ENCODE assay signal across 29 cellular contexts in the genomic region with DNA sequence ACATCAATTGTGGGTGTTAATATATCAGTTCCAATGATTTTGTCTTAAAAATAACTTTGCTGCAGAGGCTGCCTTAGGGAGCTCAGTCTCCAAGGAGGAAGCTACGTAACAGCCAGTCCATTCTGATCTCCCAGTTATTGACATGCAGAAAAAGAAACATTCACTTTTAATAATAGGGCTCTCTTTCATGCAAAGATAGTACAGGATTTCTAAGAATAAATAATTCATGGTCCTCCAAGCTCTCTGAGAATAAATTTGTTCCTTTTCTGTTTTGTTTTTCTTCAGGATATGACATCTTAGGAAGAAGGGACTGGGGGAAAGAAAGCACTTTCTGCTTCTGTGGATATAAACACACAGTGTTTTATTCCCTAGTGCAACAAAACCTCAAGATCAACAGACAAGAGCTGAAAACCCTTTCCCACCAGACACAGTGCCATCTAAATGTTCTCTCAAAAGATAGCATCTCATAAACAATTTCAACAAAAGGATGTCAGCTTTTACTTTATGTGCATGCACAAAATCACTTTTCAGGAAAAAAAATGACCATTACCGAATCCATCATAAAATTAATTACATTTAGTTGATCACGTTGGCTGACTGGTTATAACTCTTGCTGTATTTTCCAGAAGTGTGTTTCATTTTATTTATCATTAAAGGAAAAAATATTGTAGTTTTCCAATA.
"Had no signal": no experiment of that assay in that cellular context is flagged by ENCODE, and none has a peak within 500 bp of the region (broad histone marks: within the 10 kb centered on the region; RNA-seq: fewer than 3 reads in every experiment).

No MANE protein-coding gene starts in this region.

- H3K27ac ChIP-seq: coronary artery, esophagus squamous epithelium, heart right ventricle, lower lobe of right lung, prostate gland, right atrium auricular region, sigmoid colon, stomach, thyroid gland had no signal

- H3K36me3 Mint-ChIP-seq: immature natural killer cell; mesothelial cell of epicardium; naive B cell; natural killer cell treated with Interleukin-12 subunit alpha and Interleukin-12 subunit beta and Interleukin-15 and Interleukin-18, amount 100 ng/mL, for 72 hours; stimulated activated effector memory CD8-positive, alpha-beta T cell treated with anti-CD3 and anti-CD28 coated beads, Interleukin-12 subunit alpha, Interleukin-12 subunit beta, amount 100 ng/mL, for 72 hours had no signal

- H3K4me1 ChIP-seq: esophagus squamous epithelium, lower lobe of right lung, prostate gland, right atrium auricular region, thyroid gland had no signal

- H3K36me3 ChIP-seq: esophagus squamous epithelium, heart right ventricle, lower lobe of right lung, prostate gland, right atrium auricular region, sigmoid colon, stomach, thyroid gland had no signal

- DNase-seq: dermis blood vessel endothelial cell; effector memory CD4-positive, alpha-beta T cell; esophagus squamous epithelium; foreskin melanocyte; glutamatergic neuron; heart right ventricle; hippocampal formation; immature natural killer cell; islet precursor cell; kidney glomerular epithelial cell; left colon; left ventricle myocardium superior; lower lobe of right lung; mucosa of descending colon; naive B cell; sigmoid colon; stimulated activated CD4-positive, alpha-beta T cell treated with anti-CD3 and anti-CD28 coated beads, Interleukin-2, amount 100 ng/mL, for 24 hours; stimulated activated CD4-positive, alpha-beta T cell treated with anti-CD3 and anti-CD28 coated beads, Interleukin-4, amount 100 ng/mL, for 24 hours; stimulated activated naive CD4-positive, alpha-beta T cell treated with Interleukin-2 at 50 U/mL for 16 hours; stomach; thyroid gland; trophoblast cell had no signal

- H3K4me1 Mint-ChIP-seq: immature natural killer cell; naive B cell; stimulated activated effector memory CD8-positive, alpha-beta T cell treated with anti-CD3 and anti-CD28 coated beads, Interleukin-12 subunit alpha, Interleukin-12 subunit beta, amount 100 ng/mL, for 72 hours had no signal

- H3K4me3 Mint-ChIP-seq: immature natural killer cell; mesothelial cell of epicardium; naive B cell; natural killer cell treated with Interleukin-12 subunit alpha and Interleukin-12 subunit beta and Interleukin-15 and Interleukin-18, amount 100 ng/mL, for 72 hours; neural crest cell; stimulated activated effector memory CD8-positive, alpha-beta T cell treated with anti-CD3 and anti-CD28 coated beads, Interleukin-12 subunit alpha, Interleukin-12 subunit beta, amount 100 ng/mL, for 72 hours had no signal

- H3K27me3 Mint-ChIP-seq: natural killer cell treated with Interleukin-12 subunit alpha and Interleukin-12 subunit beta and Interleukin-15 and Interleukin-18, amount 100 ng/mL, for 72 hours had no signal

- H3K27me3 ChIP-seq: esophagus squamous epithelium, heart right ventricle, right atrium auricular region, sigmoid colon, stomach, thyroid gland had no signal

- H3K9me3 ChIP-seq: lower lobe of right lung, prostate gland, thyroid gland had no signal

- H3K27ac Mint-ChIP-seq: immature natural killer cell; mesothelial cell of epicardium; naive B cell; natural killer cell treated with Interleukin-12 subunit alpha and Interleukin-12 subunit beta and Interleukin-15 and Interleukin-18, amount 100 ng/mL, for 72 hours; stimulated activated effector memory CD8-positive, alpha-beta T cell treated with anti-CD3 and anti-CD28 coated beads, Interleukin-12 subunit alpha, Interleukin-12 subunit beta, amount 100 ng/mL, for 72 hours had no signal

- H3K4me3 ChIP-seq: coronary artery, esophagus squamous epithelium, heart right ventricle, lower lobe of right lung, mucosa of descending colon, prostate gland, right atrium auricular region, sigmoid colon, stomach, thyroid gland had no signal

- ATAC-seq: left colon; left ventricle myocardium superior; lower lobe of right lung; mucosa of descending colon; natural killer cell treated with Interleukin-12 subunit alpha and Interleukin-12 subunit beta and Interleukin-15 and Interleukin-18, amount 100 ng/mL, for 72 hours; stimulated activated effector memory CD8-positive, alpha-beta T cell treated with anti-CD3 and anti-CD28 coated beads, Interleukin-12 subunit alpha, Interleukin-12 subunit beta, amount 100 ng/mL, for 72 hours had no signal

- H3K9me3 Mint-ChIP-seq: natural killer cell treated with Interleukin-12 subunit alpha and Interleukin-12 subunit beta and Interleukin-15 and Interleukin-18, amount 100 ng/mL, for 72 hours had no signal
